In genomic region chr17:35242805-35243458, GRCh38 we compare ENCODE assay signal across 8 cellular contexts. TPM values are rescaled to one million over a fixed set of nuclear protein-coding genes. Genes with fewer than 3 reads are reported as not detected.
DNase-seq lines count a peak whose midpoint lies in the region; ATAC-seq and TF ChIP-seq lines count a peak whose summit lies in the region.

TSS of gene SLFN5 (plus strand) at chr17:35243072. CDS start at chr17:35258691, 15,619 bp downstream.

- H3K4me1 ChIP-seq in lower lobe of right lung: peaks cover 49% of the 10 kb centered on the region

- ATAC-seq in GM19043 (IDR thresholded peaks at IDR 0.05; ENCODE audit: low read depth, unreplicated experiment): peak; percentile 65
- ATAC-seq in HG03354 (IDR thresholded peaks at IDR 0.05; ENCODE audit: poor library complexity, severe bottlenecking, unreplicated experiment): peak; percentile 78
- ATAC-seq in lower lobe of right lung: peak; percentile 97

- peak within 1 kb of the TSS; percentile 98 for H3K27ac ChIP-seq in lower lobe of right lung

- no peaks in the 10 kb centered on the region for H3K27me3 ChIP-seq in lower lobe of right lung (ENCODE audit: low read depth)

- H3K36me3 ChIP-seq in lower lobe of right lung: peaks cover 11% of the 10 kb centered on the region

- no peaks in the 10 kb centered on the region for H3K9me3 ChIP-seq in lower lobe of right lung

- peak; percentile 55 to 67 for DNase-seq in AML-193 (lab: John Stamatoyannopoulos, UW)
- peak; percentile 77 for DNase-seq in NCI-H748 treated with DMSO at 0.1 percent for 48 hours (lab: John Stamatoyannopoulos, UW)
- DNase-seq in activated CD8-positive, alpha-beta memory T cell treated with anti-CD3 and anti-CD28 coated beads for 24 hours: peak; percentile 99
- DNase-seq in effector CD8-positive, alpha-beta T cell (lab: John Stamatoyannopoulos, UW): peak; percentile 90
- DNase-seq in lower lobe of right lung: peak; percentile 95
- peak; percentile 85 to 89 (median 88) for DNase-seq in stimulated activated CD4-positive, alpha-beta T cell treated with anti-CD3 and anti-CD28 coated beads, TNF-alpha, amount 100 ng/mL, for 1 hour (ENCODE audit: low read depth in 3 of 3, low spot score in 1 of 3)

- TF ChIP-seq CTCF in lower lobe of right lung (IDR thresholded peaks at IDR 0.05): no peak

- peak within 1 kb of the TSS; percentile 90 for H3K4me3 ChIP-seq in lower lobe of right lung

- intact Hi-C loops in lower lobe of right lung (cut with DNase I): no loop called here

RNA-seq across cellular contexts. Expression of gene SLFN5, which starts in this region (rescaled TPM):
- total RNA-seq in lower lobe of right lung: 47.6 TPM

Comparison
In these comparisons a context has a peak if more than half of its experiments do, and no peak if none do; other contexts are left out.
1. Peak in every context shown above with its lines: DNase-seq, ATAC-seq, H3K4me3 ChIP-seq and H3K27ac ChIP-seq.